1 cellular context compared by ENCODE assay signal in genomic region chr6:56091159-56091869, GRCh38.
TF ChIP-seq lines count a peak whose summit lies in the region.

No MANE protein-coding gene starts in this region.

TF ChIP-seq in HepG2, 621 proteins besides CTCF, POLR2A, EP300 and RAD21 (continued from another document and continues in another):
- TF ChIP-seq ZNF362 (CRISPR knock-in tag; IDR thresholded peaks at IDR 0.05; ENCODE audit: borderline replicate concordance) (no peak), ZNF788 (CRISPR knock-in tag; IDR thresholded peaks at IDR 0.05; ENCODE audit: borderline replicate concordance) (no peak), SETDB1 (CRISPR knock-in tag; IDR thresholded peaks at IDR 0.05; ENCODE audit: borderline replicate concordance) (no peak), ZNF609 (CRISPR knock-in tag; IDR thresholded peaks at IDR 0.05; ENCODE audit: borderline replicate concordance) (0 out of 2 replicates have a peak, but pooled peaks have one; percentile 23), SNAPC2 (CRISPR knock-in tag; IDR thresholded peaks at IDR 0.05) (no peak), ONECUT2 (CRISPR knock-in tag; IDR thresholded peaks at IDR 0.05) (no peak), MTF2 (CRISPR knock-in tag; IDR thresholded peaks at IDR 0.05; ENCODE audit: borderline replicate concordance) (no peak), ZNF562 (CRISPR knock-in tag; IDR thresholded peaks at IDR 0.05; ENCODE audit: borderline replicate concordance) (no peak), PCBP1 (IDR thresholded peaks at IDR 0.05; ENCODE audit: borderline replicate concordance, low read depth, low read length) (no peak), MBNL3 (CRISPR knock-in tag; conservative IDR thresholded peaks at IDR 0.05) (no peak), ZNF431 (CRISPR knock-in tag; IDR thresholded peaks at IDR 0.05; ENCODE audit: borderline replicate concordance, low read depth) (no peak), ATF3 (CRISPR knock-in tag; IDR thresholded peaks at IDR 0.05) (peak; percentile 42; the same call in 1 of the 2 replicates), HMG20A (CRISPR knock-in tag; IDR thresholded peaks at IDR 0.05; ENCODE audit: borderline replicate concordance) (peak; percentile 91), PITX1 (CRISPR knock-in tag; IDR thresholded peaks at IDR 0.05) (no peak), RORA (CRISPR knock-in tag; IDR thresholded peaks at IDR 0.05) (no peak), FOXO1 (CRISPR knock-in tag; IDR thresholded peaks at IDR 0.05) (peak; percentile 36; the same call in 1 of the 2 replicates), LBX2 (CRISPR knock-in tag; IDR thresholded peaks at IDR 0.05; ENCODE audit: borderline replicate concordance) (no peak), TRAFD1 (CRISPR knock-in tag; IDR thresholded peaks at IDR 0.05; ENCODE audit: borderline replicate concordance) (no peak), CENPBD1 (CRISPR knock-in tag; IDR thresholded peaks at IDR 0.05; ENCODE audit: borderline replicate concordance, low read depth) (no peak), MEIS2 (CRISPR knock-in tag; IDR thresholded peaks at IDR 0.05) (no peak), ZNF501 (CRISPR knock-in tag; IDR thresholded peaks at IDR 0.05) (no peak), ZNF775 (CRISPR knock-in tag; IDR thresholded peaks at IDR 0.05; ENCODE audit: borderline replicate concordance) (no peak), LCORL (IDR thresholded peaks at IDR 0.05) (no peak), LCORL (CRISPR knock-in tag; IDR thresholded peaks at IDR 0.05) (no peak), TFDP1 (CRISPR knock-in tag; IDR thresholded peaks at IDR 0.05; ENCODE audit: borderline replicate concordance) (no peak), MTF1 (CRISPR knock-in tag; IDR thresholded peaks at IDR 0.05) (no peak), SALL1 (CRISPR knock-in tag; IDR thresholded peaks at IDR 0.05) (no peak), IRF9 (CRISPR knock-in tag; IDR thresholded peaks at IDR 0.05; ENCODE audit: borderline replicate concordance) (no peak), AFF4 (CRISPR knock-in tag; IDR thresholded peaks at IDR 0.05) (no peak), NCOA2 (CRISPR knock-in tag; IDR thresholded peaks at IDR 0.05) (peak; percentile 68), MXD3 (CRISPR knock-in tag; IDR thresholded peaks at IDR 0.05) (no peak), ZNF567 (CRISPR knock-in tag; IDR thresholded peaks at IDR 0.05; ENCODE audit: borderline replicate concordance) (no peak), ZNF207 (IDR thresholded peaks at IDR 0.05; ENCODE audit: borderline replicate concordance) (no peak), THYN1 (CRISPR knock-in tag; IDR thresholded peaks at IDR 0.05; ENCODE audit: borderline replicate concordance, low read depth) (no peak), HNF4A (CRISPR knock-in tag; IDR thresholded peaks at IDR 0.05) (no peak), KDM1A (CRISPR knock-in tag; IDR thresholded peaks at IDR 0.05) (0 out of 2 replicates have a peak, but pooled peaks have one; percentile 34), TRIM24 (CRISPR knock-in tag; IDR thresholded peaks at IDR 0.05) (no peak), ZNF747 (CRISPR knock-in tag; IDR thresholded peaks at IDR 0.05; ENCODE audit: borderline replicate concordance) (no peak), HNRNPUL1 (IDR thresholded peaks at IDR 0.05; ENCODE audit: low read depth, low read length) (no peak), POGZ (CRISPR knock-in tag; IDR thresholded peaks at IDR 0.05) (no peak), ZNF687 (CRISPR knock-in tag; IDR thresholded peaks at IDR 0.05) (no peak), KLF13 (CRISPR knock-in tag; IDR thresholded peaks at IDR 0.05) (no peak), ZNF616 (CRISPR knock-in tag; IDR thresholded peaks at IDR 0.05; ENCODE audit: low read depth) (no peak), SIN3A (IDR thresholded peaks at IDR 0.05; ENCODE audit: borderline replicate concordance, low read depth, low read length) (no peak), GATAD2A (CRISPR knock-in tag; IDR thresholded peaks at IDR 0.05) (peak; percentile 89), NFRKB (IDR thresholded peaks at IDR 0.05) (no peak), SIN3B (IDR thresholded peaks at IDR 0.05; ENCODE audit: low read length) (no peak)
